ENCODE assay signal across 13 cellular contexts in the genomic region with DNA sequence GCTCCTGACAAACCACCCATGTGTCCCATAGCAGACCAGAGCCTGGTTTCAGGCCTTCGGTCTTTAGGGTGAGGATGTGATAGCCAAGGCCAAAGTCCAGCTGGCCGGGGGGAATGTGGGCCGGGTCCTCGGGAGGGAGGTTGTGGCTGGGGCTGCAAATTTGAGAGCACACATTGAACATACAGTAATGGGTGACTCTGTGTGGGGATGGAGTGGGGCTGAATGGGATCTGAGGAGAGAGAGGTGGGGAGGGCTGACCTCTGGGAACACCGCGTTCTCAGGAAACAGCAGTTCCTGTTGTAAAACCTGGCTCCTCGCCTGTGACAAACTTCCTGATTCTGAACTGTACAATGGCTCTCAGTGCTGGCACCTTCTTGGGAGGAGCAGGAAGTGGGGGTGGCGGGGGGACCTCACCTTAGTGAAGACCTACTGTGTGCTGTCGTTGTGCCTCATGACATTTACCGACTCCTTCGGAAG. TPM values are rescaled to one million over a fixed set of nuclear protein-coding genes. Genes with fewer than 3 reads are reported as not detected.
DNase-seq lines count a peak whose midpoint lies in the region; ATAC-seq and TF ChIP-seq lines count a peak whose summit lies in the region.
"Had no signal": no experiment of that assay in that cellular context is flagged by ENCODE, and none has a peak within 500 bp of the region (broad histone marks: within the 10 kb centered on the region; RNA-seq: fewer than 3 reads in every experiment).

No MANE protein-coding gene starts in this region.

- H3K4me1 Mint-ChIP-seq in immature natural killer cell: no peaks in the 10 kb centered on the region

- H3K27ac ChIP-seq in RWPE2 (ENCODE audit: poor library complexity, severe bottlenecking): peak overlapping the region; percentile 36
- peak overlapping the region; percentile 3 to 24 for H3K27ac ChIP-seq in testis

- H3K9me3 ChIP-seq in RWPE2 (ENCODE audit: severe bottlenecking) (peaks cover 11% of the 10 kb centered on the region), testis (no peaks in the 10 kb centered on the region)

- DNase-seq in RWPE2 (ENCODE audit: low spot score) (no peak), fibroblast of mammary gland (ENCODE audit: low read depth) (peak; percentile 47), mucosa of gallbladder (ENCODE audit: low spot score) (peak; percentile 76), testis (peak; percentile 85), NCI-H345 (lab: John Stamatoyannopoulos, UW) (no peak), NCI-H2029 treated with DMSO at 0.1 percent for 48 hours (lab: John Stamatoyannopoulos, UW) (no peak), immature natural killer cell (no peak)
- DNase-seq: activated naive CD4-positive, alpha-beta T cell; cerebellar nuclear complex; NCI-H2171; substantia nigra; T-helper 1 cell had no signal

- H3K27ac Mint-ChIP-seq in immature natural killer cell: no peak overlapping the region

- H3K36me3 Mint-ChIP-seq in immature natural killer cell: peaks cover 0 to 8% (median 0%) of the 10 kb centered on the region in 3 donors

- H3K27me3 Mint-ChIP-seq in immature natural killer cell (ENCODE audit: low read depth in 3 of 3): peaks cover 2 to 7% (median 3%) of the 10 kb centered on the region in 3 donors

- WGBS in testis, 2 donors: 40 to 48% methylated on average over 11 of the region's 11 CpGs

- H3K4me3 Mint-ChIP-seq in immature natural killer cell: no peak overlapping the region

- intact Hi-C loops in testis (cut with DNase I; ENCODE audit: low total_unique reads): no loop called here

- H3K4me3 ChIP-seq in RWPE2 (ENCODE audit: severe bottlenecking): no peak overlapping the region
- no peak overlapping the region for H3K4me3 ChIP-seq in fibroblast of mammary gland (ENCODE audit: control insufficient read depth, low read depth, low read length)
- no peak overlapping the region for H3K4me3 ChIP-seq in testis

- H3K4me1 ChIP-seq in RWPE2 (ENCODE audit: insufficient read depth, poor library complexity, severe bottlenecking): peaks cover 2% of the 10 kb centered on the region
- H3K4me1 ChIP-seq in testis: peaks cover 16% of the 10 kb centered on the region

- TF ChIP-seq CTCF in RWPE2 (IDR thresholded peaks at IDR 0.05; ENCODE audit: poor library complexity, severe bottlenecking) (no peak), fibroblast of mammary gland (conservative IDR thresholded peaks at IDR 0.05; ENCODE audit: control insufficient read depth, insufficient read depth, low read depth, low read length) (no peak), testis (IDR thresholded peaks at IDR 0.05) (no peak)

- H3K9me3 Mint-ChIP-seq in immature natural killer cell: peaks cover 2 to 11% (median 5%) of the 10 kb centered on the region in 6 donors

- ATAC-seq in RWPE2 (ENCODE audit: low read depth) (no peak), HG03469 (IDR thresholded peaks at IDR 0.05; ENCODE audit: unreplicated experiment) (no peak)

- no peaks in the 10 kb centered on the region for H3K36me3 ChIP-seq in RWPE2 (ENCODE audit: low read depth)
- H3K36me3 ChIP-seq in testis (ENCODE audit: low read depth, missing control alignments): no peaks in the 10 kb centered on the region

- H3K27me3 ChIP-seq in RWPE2 (ENCODE audit: insufficient read depth, poor library complexity, severe bottlenecking) (no peaks in the 10 kb centered on the region), testis (no peaks in the 10 kb centered on the region)

- TF ChIP-seq POLR2A in testis (IDR thresholded peaks at IDR 0.05): no peak

RNA-seq across cellular contexts. Expression of gene MCFD2, which starts 48.8 kb away (rescaled TPM):
- 78.9 TPM for total RNA-seq in mucosa of gallbladder
- total RNA-seq in testis: 10 to 100 TPM; 65.4 to 67.6 TPM
- 74.5 TPM for polyA plus RNA-seq in testis (ENCODE audit: insufficient read depth, low read depth, low replicate concordance)
- 10 to 100 TPM; 18.6 to 38.1 (median 27.4) TPM for polyA plus RNA-seq in immature natural killer cell

Comparison
In these comparisons a context has a peak if more than half of its experiments do, and no peak if none do; other contexts are left out.
1. DNase-seq: peak in fibroblast of mammary gland (single experiment), mucosa of gallbladder (single experiment) and testis (single experiment); none in RWPE2 (single experiment), NCI-H345 (single experiment), NCI-H2029 treated with DMSO at 0.1 percent for 48 hours (single experiment) and immature natural killer cell (0 of 3).